ENCODE assay signal across 21 cellular contexts in genomic region chr19:27689734-27690241, GRCh38.
DNase-seq lines count a peak whose midpoint lies in the region; ATAC-seq and TF ChIP-seq lines count a peak whose summit lies in the region.
"Had no signal": no experiment of that assay in that cellular context is flagged by ENCODE, and none has a peak within 500 bp of the region (broad histone marks: within the 10 kb centered on the region; RNA-seq: fewer than 3 reads in every experiment).

No MANE protein-coding gene starts in this region.

- no peaks in the 10 kb centered on the region for H3K4me1 Mint-ChIP-seq in activated T-helper 2 cell treated with anti-CD3 and anti-CD28 coated beads, Interferon-gamma antibody, Interleukin-2, Interleukin-4, amounts not matched to agents 10 μg/mL and 5 μg/mL and 100 μg/mL, durations not matched to agents 14 hours and 24 hours and 36 hours (ENCODE audit: low read depth)
- H3K4me1 Mint-ChIP-seq: CD14-positive monocyte; CD4-positive, alpha-beta memory T cell had no signal

- no peaks in the 10 kb centered on the region for H3K9me3 ChIP-seq in psoas muscle
- H3K9me3 ChIP-seq: BE2C had no signal

- no peaks in the 10 kb centered on the region for H3K27me3 Mint-ChIP-seq in activated T-helper 2 cell treated with anti-CD3 and anti-CD28 coated beads, Interferon-gamma antibody, Interleukin-2, Interleukin-4, amounts not matched to agents 10 μg/mL and 5 μg/mL and 100 μg/mL, durations not matched to agents 14 hours and 24 hours and 36 hours (ENCODE audit: low read depth)
- H3K27me3 Mint-ChIP-seq: CD4-positive, alpha-beta memory T cell had no signal

- peaks cover 10% of the 10 kb centered on the region for H3K4me1 ChIP-seq in psoas muscle
- H3K4me1 ChIP-seq: A549; BE2C; BLaER1 treated with 17β-estradiol and CSF1 and Interleukin-3, amounts not matched to agents 10 nM and 100 nM had no signal

- no peak overlapping the region for H3K4me3 ChIP-seq in psoas muscle
- H3K4me3 ChIP-seq: A549; BLaER1 treated with 17β-estradiol and CSF1 and Interleukin-3, amounts not matched to agents 10 nM and 100 nM; GM23248 had no signal

- no peaks in the 10 kb centered on the region for H3K36me3 Mint-ChIP-seq in activated T-helper 2 cell treated with anti-CD3 and anti-CD28 coated beads, Interferon-gamma antibody, Interleukin-2, Interleukin-4, amounts not matched to agents 10 μg/mL and 5 μg/mL and 100 μg/mL, durations not matched to agents 14 hours and 24 hours and 36 hours (ENCODE audit: low read depth)
- H3K36me3 Mint-ChIP-seq: CD14-positive monocyte; CD4-positive, alpha-beta memory T cell had no signal

- H3K27ac ChIP-seq in psoas muscle = no peak overlapping the region
- H3K27ac ChIP-seq: A549; BLaER1 treated with 17β-estradiol and CSF1 and Interleukin-3, amounts not matched to agents 10 nM and 100 nM; GM23248 had no signal

- H3K27me3 ChIP-seq in psoas muscle (ENCODE audit: insufficient read depth in 3 of 3, low read length in 2 of 3) = no peaks in the 10 kb centered on the region
- H3K27me3 ChIP-seq: BE2C; BLaER1 treated with 17β-estradiol and CSF1 and Interleukin-3, amounts not matched to agents 10 nM and 100 nM had no signal

- 20 to 29% (median 22%) methylated on average over 4 of the region's 4 CpGs for WGBS in psoas muscle, 3 donors

- no peak overlapping the region for H3K27ac Mint-ChIP-seq in activated T-helper 2 cell treated with anti-CD3 and anti-CD28 coated beads, Interferon-gamma antibody, Interleukin-2, Interleukin-4, amounts not matched to agents 10 μg/mL and 5 μg/mL and 100 μg/mL, durations not matched to agents 14 hours and 24 hours and 36 hours
- H3K27ac Mint-ChIP-seq: CD14-positive monocyte; CD4-positive, alpha-beta memory T cell had no signal

- H3K36me3 ChIP-seq in psoas muscle (ENCODE audit: insufficient read depth in 1 of 2, low read depth in 1 of 2) = no peaks in the 10 kb centered on the region
- H3K36me3 ChIP-seq: BE2C; BLaER1 treated with 17β-estradiol and CSF1 and Interleukin-3, amounts not matched to agents 10 nM and 100 nM had no signal

- H3K4me3 Mint-ChIP-seq in activated T-helper 2 cell treated with anti-CD3 and anti-CD28 coated beads, Interferon-gamma antibody, Interleukin-2, Interleukin-4, amounts not matched to agents 10 μg/mL and 5 μg/mL and 100 μg/mL, durations not matched to agents 14 hours and 24 hours and 36 hours (ENCODE audit: low read depth) = no peak overlapping the region
- H3K4me3 Mint-ChIP-seq: CD14-positive monocyte; CD4-positive, alpha-beta memory T cell had no signal

- intact Hi-C loops in psoas muscle (cut with DNase I) = no loop called here
- intact Hi-C loops in activated T-helper 2 cell treated with anti-CD3 and anti-CD28 coated beads, Interferon-gamma antibody, Interleukin-2, Interleukin-4, amounts not matched to agents 10 μg/mL and 5 μg/mL and 100 μg/mL, durations not matched to agents 14 hours and 24 hours and 36 hours (cut with micrococcal nuclease) = no loop called here

- no peak for TF ChIP-seq CTCF in psoas muscle (IDR thresholded peaks at IDR 0.05)

- H3K9me3 Mint-ChIP-seq in activated T-helper 2 cell treated with anti-CD3 and anti-CD28 coated beads, Interferon-gamma antibody, Interleukin-2, Interleukin-4, amounts not matched to agents 10 μg/mL and 5 μg/mL and 100 μg/mL, durations not matched to agents 14 hours and 24 hours and 36 hours = peaks cover 44% of the 10 kb centered on the region

- ATAC-seq in psoas muscle (peak in 3 of 4 donors; percentile 48 to 84 (median 74)), GM19455 (IDR thresholded peaks at IDR 0.05; ENCODE audit: unreplicated experiment) (no peak)
- ATAC-seq: A549 had no signal

- DNase-seq in ELF-1 (ENCODE audit: low read depth, low spot score) = peak; percentile 1
- DNase-seq in cerebellar cortex (ENCODE audit: low spot score) = peak; percentile 39
- no peak for DNase-seq in psoas muscle
- DNase-seq in anterior cingulate cortex (lab: John Stamatoyannopoulos, UW) = no peak
- DNase-seq in activated T-helper 2 cell treated with anti-CD3 and anti-CD28 coated beads, Interferon-gamma antibody, Interleukin-2, Interleukin-4, amounts not matched to agents 10 μg/mL and 5 μg/mL and 100 μg/mL, durations not matched to agents 14 hours and 24 hours and 36 hours (ENCODE audit: low spot score) = no peak
- DNase-seq: 8988T; ACHN; AML-193; BE2C; Calu3; CD4-positive, alpha-beta memory T cell; COR-L47; DMS53; DMS79 treated with DMSO at 0.1 percent for 48 hours; GM23248; H7; HCEC 1CT had no signal

Comparison
In these comparisons a context has a peak if more than half of its experiments do, and no peak if none do; other contexts are left out.
1. DNase-seq: peak in ELF-1 (single experiment) and cerebellar cortex (single experiment); none in psoas muscle (0 of 2), anterior cingulate cortex (0 of 58) and activated T-helper 2 cell treated with anti-CD3 and anti-CD28 coated beads, Interferon-gamma antibody, Interleukin-2, Interleukin-4, amounts not matched to agents 10 μg/mL and 5 μg/mL and 100 μg/mL, durations not matched to agents 14 hours and 24 hours and 36 hours (single experiment).